Comparison of ENCODE assay signal across 12 cellular contexts in the genomic region with DNA sequence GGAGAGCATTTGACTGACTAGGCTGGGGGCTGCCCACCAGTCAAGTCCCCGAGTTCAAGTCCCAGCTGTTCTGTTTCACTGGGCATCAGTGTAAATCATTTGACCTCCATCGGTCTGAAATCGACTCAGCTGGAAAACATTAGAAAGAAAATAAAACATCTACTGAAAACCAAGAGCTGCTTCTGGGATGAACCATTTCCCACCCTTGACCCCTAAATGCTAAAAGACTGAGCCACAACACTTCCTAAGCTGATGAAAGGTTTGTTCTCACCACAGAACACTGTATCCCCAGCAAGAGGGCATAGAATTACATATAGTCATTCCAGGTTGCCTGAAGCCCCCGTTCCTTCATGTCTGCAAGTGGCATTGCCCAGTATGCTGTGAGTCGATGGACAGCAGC.
A peak's percentile ranks its signal among the peaks of the same experiment; 100 is the strongest.
DNase-seq lines count a peak whose midpoint lies in the region; ATAC-seq and TF ChIP-seq lines count a peak whose summit lies in the region.
"Had no signal": no experiment of that assay in that cellular context is flagged by ENCODE, and none has a peak within 500 bp of the region (broad histone marks: within the 10 kb centered on the region; RNA-seq: fewer than 3 reads in every experiment).

No MANE protein-coding gene starts in this region.

- ATAC-seq in HG02798 (IDR thresholded peaks at IDR 0.05; ENCODE audit: poor library complexity, unreplicated experiment) = no peak

- H3K9me3 ChIP-seq in prostate gland (no peaks in the 10 kb centered on the region), MG63 (no peaks in the 10 kb centered on the region)
- H3K9me3 ChIP-seq: Caco-2 had no signal

- H3K4me3 ChIP-seq in AG09309 (ENCODE audit: control insufficient read depth, low read depth, low read length) (no peak overlapping the region), prostate gland (no peak overlapping the region), MG63 (no peak overlapping the region)

- H3K36me3 ChIP-seq in prostate gland (no peaks in the 10 kb centered on the region), MG63 (no peaks in the 10 kb centered on the region; the same call in none of the 2 replicates)

- DNase-seq in AG09309 (ENCODE audit: low read depth) (peak; percentile 48), HS-5 (ENCODE audit: low read depth) (peak; percentile 74), epithelial cell of prostate (ENCODE audit: low read depth, low spot score) (no peak), prostate gland (ENCODE audit: low spot score) (no peak), MG63 (no peak), GOT3 (lab: John Stamatoyannopoulos, UW) (no peak), RKO (ENCODE audit: low spot score) (no peak)
- DNase-seq: activated gamma-delta T cell treated with Interleukin-2 at 50 U/mL for 16 hours, Caco-2, kidney, NCI-H2081 had no signal

- H3K27ac ChIP-seq in epithelial cell of prostate (peak overlapping the region; percentile 47), prostate gland (peak overlapping the region; percentile 55 to 67)

- H3K27me3 ChIP-seq in prostate gland (replicated peaks; ENCODE audit: insufficient read depth) (no peaks in the 10 kb centered on the region), MG63 (no peaks in the 10 kb centered on the region)

- intact Hi-C loops in prostate gland (cut with DNase I) = loop anchor here (5.0 to 10.0 kb wide), 2 partner anchors 48 to 234 kb away; partner anchors contain the start of gene TAB2

- TF ChIP-seq CTCF in AG09309 (IDR thresholded peaks at IDR 0.05; ENCODE audit: control insufficient read depth, insufficient read depth, low read depth, low read length, missing control alignments) (no peak), prostate gland (IDR thresholded peaks at IDR 0.05) (no peak)

- TF ChIP-seq POLR2A in prostate gland (IDR thresholded peaks at IDR 0.05) = no peak

- WGBS in prostate gland = 36% methylated on average over 5 of the region's 5 CpGs

- peaks cover 4% of the 10 kb centered on the region for H3K4me1 ChIP-seq in prostate gland (replicated peaks)
- H3K4me1 ChIP-seq: Caco-2 had no signal

Comparison
In these comparisons a context has a peak if more than half of its experiments do, and no peak if none do; other contexts are left out.
1. DNase-seq: peak in AG09309 (single experiment) and HS-5 (single experiment); none in epithelial cell of prostate (single experiment), prostate gland (single experiment), MG63 (single experiment), GOT3 (single experiment) and RKO (single experiment).